Comparison of ENCODE assay signal across 1 cellular context in the genomic region with DNA sequence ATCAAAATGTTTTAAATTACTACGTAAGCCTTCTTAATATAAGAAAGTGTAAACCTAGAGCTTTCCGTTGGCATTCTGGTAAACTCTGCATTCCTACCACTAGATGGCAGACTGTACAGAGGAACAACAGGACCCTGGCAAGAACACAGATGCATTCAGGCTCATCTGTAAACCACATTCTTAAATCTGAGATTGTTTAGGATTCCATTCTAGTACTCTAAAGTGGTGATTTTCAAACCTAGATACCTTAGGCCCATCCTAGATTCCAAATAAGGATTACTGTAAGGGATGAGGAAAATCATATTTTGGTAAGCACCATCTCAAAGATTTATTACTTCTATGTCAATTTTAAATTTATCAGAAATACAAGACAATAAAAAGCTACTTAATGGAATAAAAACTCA.
TF ChIP-seq lines count a peak whose summit lies in the region.

No MANE protein-coding gene starts in this region.

TF ChIP-seq in K562, 482 proteins besides CTCF, POLR2A, EP300 and RAD21 (continued from another document and continues in another):
- TF ChIP-seq, protein P1, sequence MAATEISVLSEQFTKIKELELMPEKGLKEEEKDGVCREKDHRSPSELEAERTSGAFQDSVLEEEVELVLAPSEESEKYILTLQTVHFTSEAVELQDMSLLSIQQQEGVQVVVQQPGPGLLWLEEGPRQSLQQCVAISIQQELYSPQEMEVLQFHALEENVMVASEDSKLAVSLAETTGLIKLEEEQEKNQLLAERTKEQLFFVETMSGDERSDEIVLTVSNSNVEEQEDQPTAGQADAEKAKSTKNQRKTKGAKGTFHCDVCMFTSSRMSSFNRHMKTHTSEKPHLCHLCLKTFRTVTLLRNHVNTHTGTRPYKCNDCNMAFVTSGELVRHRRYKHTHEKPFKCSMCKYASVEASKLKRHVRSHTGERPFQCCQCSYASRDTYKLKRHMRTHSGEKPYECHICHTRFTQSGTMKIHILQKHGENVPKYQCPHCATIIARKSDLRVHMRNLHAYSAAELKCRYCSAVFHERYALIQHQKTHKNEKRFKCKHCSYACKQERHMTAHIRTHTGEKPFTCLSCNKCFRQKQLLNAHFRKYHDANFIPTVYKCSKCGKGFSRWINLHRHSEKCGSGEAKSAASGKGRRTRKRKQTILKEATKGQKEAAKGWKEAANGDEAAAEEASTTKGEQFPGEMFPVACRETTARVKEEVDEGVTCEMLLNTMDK (IDR thresholded peaks at IDR 0.05; ENCODE audit: borderline replicate concordance, insufficient read depth, low read depth, low read length, poor library complexity, severe bottlenecking) = peak; percentile 50
- TF ChIP-seq ZNF444 (CRISPR knock-in tag; IDR thresholded peaks at IDR 0.05) (no peak), NR4A1 (CRISPR knock-in tag; IDR thresholded peaks at IDR 0.05) (no peak), NR4A1 (tag; IDR thresholded peaks at IDR 0.05) (no peak), NCOA1 (IDR thresholded peaks at IDR 0.05; ENCODE audit: low read depth) (no peak), RB1 (IDR thresholded peaks at IDR 0.05; ENCODE audit: low read depth) (0 out of 2 replicates have a peak, but pooled peaks have one; percentile 24), ZNF778 (CRISPR knock-in tag; IDR thresholded peaks at IDR 0.05) (no peak), ATF1 (CRISPR knock-in tag; IDR thresholded peaks at IDR 0.05) (no peak), ATF1 (tag; IDR thresholded peaks at IDR 0.05) (no peak), ZNF830 (CRISPR knock-in tag; IDR thresholded peaks at IDR 0.05) (no peak), ZNF717 (CRISPR knock-in tag; IDR thresholded peaks at IDR 0.05) (no peak), MEIS2 (IDR thresholded peaks at IDR 0.05; ENCODE audit: partially characterized antibody) (no peak), NCOR1 (IDR thresholded peaks at IDR 0.05) (peak; percentile 45; the same call in 1 of the 2 replicates), LCOR (CRISPR knock-in tag; IDR thresholded peaks at IDR 0.05) (no peak), ZNF134 (CRISPR knock-in tag; conservative IDR thresholded peaks at IDR 0.05) (no peak), ZNF253 (CRISPR knock-in tag; conservative IDR thresholded peaks at IDR 0.05) (no peak), PHB (CRISPR knock-in tag; IDR thresholded peaks at IDR 0.05) (no peak), SLC30A9 (CRISPR knock-in tag; IDR thresholded peaks at IDR 0.05) (no peak), POLR3A (IDR thresholded peaks at IDR 0.05; ENCODE audit: borderline replicate concordance, extremely low read depth, insufficient read depth, insufficient read length) (no peak), ZNF699 (CRISPR knock-in tag; IDR thresholded peaks at IDR 0.05; ENCODE audit: insufficient replicate concordance) (no peak), ETV1 (tag; conservative IDR thresholded peaks at IDR 0.05; ENCODE audit: low read depth) (no peak), TEAD2 (tag; IDR thresholded peaks at IDR 0.05) (peak; percentile 100), EWSR1 (IDR thresholded peaks at IDR 0.05; ENCODE audit: borderline replicate concordance, low read depth, partially characterized antibody) (no peak), SMARCA4 (IDR thresholded peaks at IDR 0.05) (peak; percentile 77), CEBPG (CRISPR knock-in tag; IDR thresholded peaks at IDR 0.05) (no peak), CEBPG (tag; conservative IDR thresholded peaks at IDR 0.05 in 1 of 2, IDR thresholded peaks at IDR 0.05 in 1 of 2) (no peak), ZNF408 (CRISPR knock-in tag; IDR thresholded peaks at IDR 0.05; ENCODE audit: low read depth) (no peak), ARHGAP35 (IDR thresholded peaks at IDR 0.05; ENCODE audit: partially characterized antibody) (no peak), ZNF41 (CRISPR knock-in tag; conservative IDR thresholded peaks at IDR 0.05) (no peak), SOX6 (IDR thresholded peaks at IDR 0.05) (peak; percentile 68; the same call in 1 of the 2 replicates), ARNT (IDR thresholded peaks at IDR 0.05) (peak in 1 of 2 experiments; percentile 58; a peak in 1 of 4 replicates)
- TF ChIP-seq, protein P2, sequence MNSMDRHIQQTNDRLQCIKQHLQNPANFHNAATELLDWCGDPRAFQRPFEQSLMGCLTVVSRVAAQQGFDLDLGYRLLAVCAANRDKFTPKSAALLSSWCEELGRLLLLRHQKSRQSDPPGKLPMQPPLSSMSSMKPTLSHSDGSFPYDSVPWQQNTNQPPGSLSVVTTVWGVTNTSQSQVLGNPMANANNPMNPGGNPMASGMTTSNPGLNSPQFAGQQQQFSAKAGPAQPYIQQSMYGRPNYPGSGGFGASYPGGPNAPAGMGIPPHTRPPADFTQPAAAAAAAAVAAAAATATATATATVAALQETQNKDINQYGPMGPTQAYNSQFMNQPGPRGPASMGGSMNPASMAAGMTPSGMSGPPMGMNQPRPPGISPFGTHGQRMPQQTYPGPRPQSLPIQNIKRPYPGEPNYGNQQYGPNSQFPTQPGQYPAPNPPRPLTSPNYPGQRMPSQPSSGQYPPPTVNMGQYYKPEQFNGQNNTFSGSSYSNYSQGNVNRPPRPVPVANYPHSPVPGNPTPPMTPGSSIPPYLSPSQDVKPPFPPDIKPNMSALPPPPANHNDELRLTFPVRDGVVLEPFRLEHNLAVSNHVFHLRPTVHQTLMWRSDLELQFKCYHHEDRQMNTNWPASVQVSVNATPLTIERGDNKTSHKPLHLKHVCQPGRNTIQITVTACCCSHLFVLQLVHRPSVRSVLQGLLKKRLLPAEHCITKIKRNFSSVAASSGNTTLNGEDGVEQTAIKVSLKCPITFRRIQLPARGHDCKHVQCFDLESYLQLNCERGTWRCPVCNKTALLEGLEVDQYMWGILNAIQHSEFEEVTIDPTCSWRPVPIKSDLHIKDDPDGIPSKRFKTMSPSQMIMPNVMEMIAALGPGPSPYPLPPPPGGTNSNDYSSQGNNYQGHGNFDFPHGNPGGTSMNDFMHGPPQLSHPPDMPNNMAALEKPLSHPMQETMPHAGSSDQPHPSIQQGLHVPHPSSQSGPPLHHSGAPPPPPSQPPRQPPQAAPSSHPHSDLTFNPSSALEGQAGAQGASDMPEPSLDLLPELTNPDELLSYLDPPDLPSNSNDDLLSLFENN (IDR thresholded peaks at IDR 0.05; ENCODE audit: low read depth in 2 of 2, low read length in 2 of 2) = no peak
- TF ChIP-seq, protein P3, sequence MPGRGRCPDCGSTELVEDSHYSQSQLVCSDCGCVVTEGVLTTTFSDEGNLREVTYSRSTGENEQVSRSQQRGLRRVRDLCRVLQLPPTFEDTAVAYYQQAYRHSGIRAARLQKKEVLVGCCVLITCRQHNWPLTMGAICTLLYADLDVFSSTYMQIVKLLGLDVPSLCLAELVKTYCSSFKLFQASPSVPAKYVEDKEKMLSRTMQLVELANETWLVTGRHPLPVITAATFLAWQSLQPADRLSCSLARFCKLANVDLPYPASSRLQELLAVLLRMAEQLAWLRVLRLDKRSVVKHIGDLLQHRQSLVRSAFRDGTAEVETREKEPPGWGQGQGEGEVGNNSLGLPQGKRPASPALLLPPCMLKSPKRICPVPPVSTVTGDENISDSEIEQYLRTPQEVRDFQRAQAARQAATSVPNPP (IDR thresholded peaks at IDR 0.05; ENCODE audit: borderline replicate concordance, insufficient read depth, insufficient read length) = no peak
- TF ChIP-seq, protein P4, sequence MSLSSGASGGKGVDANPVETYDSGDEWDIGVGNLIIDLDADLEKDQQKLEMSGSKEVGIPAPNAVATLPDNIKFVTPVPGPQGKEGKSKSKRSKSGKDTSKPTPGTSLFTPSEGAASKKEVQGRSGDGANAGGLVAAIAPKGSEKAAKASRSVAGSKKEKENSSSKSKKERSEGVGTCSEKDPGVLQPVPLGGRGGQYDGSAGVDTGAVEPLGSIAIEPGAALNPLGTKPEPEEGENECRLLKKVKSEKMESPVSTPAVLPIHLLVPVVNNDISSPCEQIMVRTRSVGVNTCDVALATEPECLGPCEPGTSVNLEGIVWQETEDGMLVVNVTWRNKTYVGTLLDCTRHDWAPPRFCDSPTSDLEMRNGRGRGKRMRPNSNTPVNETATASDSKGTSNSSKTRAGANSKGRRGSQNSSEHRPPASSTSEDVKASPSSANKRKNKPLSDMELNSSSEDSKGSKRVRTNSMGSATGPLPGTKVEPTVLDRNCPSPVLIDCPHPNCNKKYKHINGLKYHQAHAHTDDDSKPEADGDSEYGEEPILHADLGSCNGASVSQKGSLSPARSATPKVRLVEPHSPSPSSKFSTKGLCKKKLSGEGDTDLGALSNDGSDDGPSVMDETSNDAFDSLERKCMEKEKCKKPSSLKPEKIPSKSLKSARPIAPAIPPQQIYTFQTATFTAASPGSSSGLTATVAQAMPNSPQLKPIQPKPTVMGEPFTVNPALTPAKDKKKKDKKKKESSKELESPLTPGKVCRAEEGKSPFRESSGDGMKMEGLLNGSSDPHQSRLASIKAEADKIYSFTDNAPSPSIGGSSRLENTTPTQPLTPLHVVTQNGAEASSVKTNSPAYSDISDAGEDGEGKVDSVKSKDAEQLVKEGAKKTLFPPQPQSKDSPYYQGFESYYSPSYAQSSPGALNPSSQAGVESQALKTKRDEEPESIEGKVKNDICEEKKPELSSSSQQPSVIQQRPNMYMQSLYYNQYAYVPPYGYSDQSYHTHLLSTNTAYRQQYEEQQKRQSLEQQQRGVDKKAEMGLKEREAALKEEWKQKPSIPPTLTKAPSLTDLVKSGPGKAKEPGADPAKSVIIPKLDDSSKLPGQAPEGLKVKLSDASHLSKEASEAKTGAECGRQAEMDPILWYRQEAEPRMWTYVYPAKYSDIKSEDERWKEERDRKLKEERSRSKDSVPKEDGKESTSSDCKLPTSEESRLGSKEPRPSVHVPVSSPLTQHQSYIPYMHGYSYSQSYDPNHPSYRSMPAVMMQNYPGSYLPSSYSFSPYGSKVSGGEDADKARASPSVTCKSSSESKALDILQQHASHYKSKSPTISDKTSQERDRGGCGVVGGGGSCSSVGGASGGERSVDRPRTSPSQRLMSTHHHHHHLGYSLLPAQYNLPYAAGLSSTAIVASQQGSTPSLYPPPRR (CRISPR knock-in tag; IDR thresholded peaks at IDR 0.05; ENCODE audit: borderline replicate concordance) = no peak
- TF ChIP-seq, protein P5, sequence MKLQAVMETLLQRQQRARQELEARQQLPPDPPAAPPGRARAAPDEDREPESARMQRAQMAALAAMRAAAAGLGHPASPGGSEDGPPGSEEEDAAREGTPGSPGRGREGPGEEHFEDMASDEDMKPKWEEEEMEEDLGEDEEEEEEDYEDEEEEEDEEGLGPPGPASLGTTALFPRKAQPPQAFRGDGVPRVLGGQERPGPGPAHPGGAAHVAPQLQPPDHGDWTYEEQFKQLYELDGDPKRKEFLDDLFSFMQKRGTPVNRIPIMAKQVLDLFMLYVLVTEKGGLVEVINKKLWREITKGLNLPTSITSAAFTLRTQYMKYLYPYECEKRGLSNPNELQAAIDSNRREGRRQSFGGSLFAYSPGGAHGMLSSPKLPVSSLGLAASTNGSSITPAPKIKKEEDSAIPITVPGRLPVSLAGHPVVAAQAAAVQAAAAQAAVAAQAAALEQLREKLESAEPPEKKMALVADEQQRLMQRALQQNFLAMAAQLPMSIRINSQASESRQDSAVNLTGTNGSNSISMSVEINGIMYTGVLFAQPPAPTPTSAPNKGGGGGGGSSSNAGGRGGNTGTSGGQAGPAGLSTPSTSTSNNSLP (IDR thresholded peaks at IDR 0.05; ENCODE audit: borderline replicate concordance, low read depth, low read length) = 0 out of 2 replicates have a peak, but pooled peaks have one; percentile 53
- TF ChIP-seq, protein P6, sequence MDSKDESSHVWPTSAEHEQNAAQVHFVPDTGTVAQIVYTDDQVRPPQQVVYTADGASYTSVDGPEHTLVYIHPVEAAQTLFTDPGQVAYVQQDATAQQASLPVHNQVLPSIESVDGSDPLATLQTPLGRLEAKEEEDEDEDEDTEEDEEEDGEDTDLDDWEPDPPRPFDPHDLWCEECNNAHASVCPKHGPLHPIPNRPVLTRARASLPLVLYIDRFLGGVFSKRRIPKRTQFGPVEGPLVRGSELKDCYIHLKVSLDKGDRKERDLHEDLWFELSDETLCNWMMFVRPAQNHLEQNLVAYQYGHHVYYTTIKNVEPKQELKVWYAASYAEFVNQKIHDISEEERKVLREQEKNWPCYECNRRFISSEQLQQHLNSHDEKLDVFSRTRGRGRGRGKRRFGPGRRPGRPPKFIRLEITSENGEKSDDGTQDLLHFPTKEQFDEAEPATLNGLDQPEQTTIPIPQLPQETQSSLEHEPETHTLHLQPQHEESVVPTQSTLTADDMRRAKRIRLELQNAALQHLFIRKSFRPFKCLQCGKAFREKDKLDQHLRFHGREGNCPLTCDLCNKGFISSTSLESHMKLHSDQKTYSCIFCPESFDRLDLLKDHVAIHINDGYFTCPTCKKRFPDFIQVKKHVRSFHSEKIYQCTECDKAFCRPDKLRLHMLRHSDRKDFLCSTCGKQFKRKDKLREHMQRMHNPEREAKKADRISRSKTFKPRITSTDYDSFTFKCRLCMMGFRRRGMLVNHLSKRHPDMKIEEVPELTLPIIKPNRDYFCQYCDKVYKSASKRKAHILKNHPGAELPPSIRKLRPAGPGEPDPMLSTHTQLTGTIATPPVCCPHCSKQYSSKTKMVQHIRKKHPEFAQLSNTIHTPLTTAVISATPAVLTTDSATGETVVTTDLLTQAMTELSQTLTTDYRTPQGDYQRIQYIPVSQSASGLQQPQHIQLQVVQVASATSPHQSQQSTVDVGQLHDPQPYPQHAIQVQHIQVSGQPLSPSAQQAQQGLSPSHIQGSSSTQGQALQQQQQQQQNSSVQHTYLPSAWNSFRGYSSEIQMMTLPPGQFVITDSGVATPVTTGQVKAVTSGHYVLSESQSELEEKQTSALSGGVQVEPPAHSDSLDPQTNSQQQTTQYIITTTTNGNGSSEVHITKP (IDR thresholded peaks at IDR 0.05; ENCODE audit: partially characterized antibody) = no peak
- TF ChIP-seq, protein P7, sequence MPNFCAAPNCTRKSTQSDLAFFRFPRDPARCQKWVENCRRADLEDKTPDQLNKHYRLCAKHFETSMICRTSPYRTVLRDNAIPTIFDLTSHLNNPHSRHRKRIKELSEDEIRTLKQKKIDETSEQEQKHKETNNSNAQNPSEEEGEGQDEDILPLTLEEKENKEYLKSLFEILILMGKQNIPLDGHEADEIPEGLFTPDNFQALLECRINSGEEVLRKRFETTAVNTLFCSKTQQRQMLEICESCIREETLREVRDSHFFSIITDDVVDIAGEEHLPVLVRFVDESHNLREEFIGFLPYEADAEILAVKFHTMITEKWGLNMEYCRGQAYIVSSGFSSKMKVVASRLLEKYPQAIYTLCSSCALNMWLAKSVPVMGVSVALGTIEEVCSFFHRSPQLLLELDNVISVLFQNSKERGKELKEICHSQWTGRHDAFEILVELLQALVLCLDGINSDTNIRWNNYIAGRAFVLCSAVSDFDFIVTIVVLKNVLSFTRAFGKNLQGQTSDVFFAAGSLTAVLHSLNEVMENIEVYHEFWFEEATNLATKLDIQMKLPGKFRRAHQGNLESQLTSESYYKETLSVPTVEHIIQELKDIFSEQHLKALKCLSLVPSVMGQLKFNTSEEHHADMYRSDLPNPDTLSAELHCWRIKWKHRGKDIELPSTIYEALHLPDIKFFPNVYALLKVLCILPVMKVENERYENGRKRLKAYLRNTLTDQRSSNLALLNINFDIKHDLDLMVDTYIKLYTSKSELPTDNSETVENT (CRISPR knock-in tag; IDR thresholded peaks at IDR 0.05) = no peak
- TF ChIP-seq, protein P8, sequence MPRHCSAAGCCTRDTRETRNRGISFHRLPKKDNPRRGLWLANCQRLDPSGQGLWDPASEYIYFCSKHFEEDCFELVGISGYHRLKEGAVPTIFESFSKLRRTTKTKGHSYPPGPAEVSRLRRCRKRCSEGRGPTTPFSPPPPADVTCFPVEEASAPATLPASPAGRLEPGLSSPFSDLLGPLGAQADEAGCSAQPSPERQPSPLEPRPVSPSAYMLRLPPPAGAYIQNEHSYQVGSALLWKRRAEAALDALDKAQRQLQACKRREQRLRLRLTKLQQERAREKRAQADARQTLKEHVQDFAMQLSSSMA (CRISPR knock-in tag; IDR thresholded peaks at IDR 0.05) = no peak
